9 cellular contexts compared by ENCODE assay signal in genomic region chr6:36914227-36914794, GRCh38. TPM values are rescaled to one million over a fixed set of nuclear protein-coding genes. Genes with fewer than 3 reads are reported as not detected.
DNase-seq lines count a peak whose midpoint lies in the region; ATAC-seq and TF ChIP-seq lines count a peak whose summit lies in the region.
"Had no signal": no experiment of that assay in that cellular context is flagged by ENCODE, and none has a peak within 500 bp of the region (broad histone marks: within the 10 kb centered on the region; RNA-seq: fewer than 3 reads in every experiment).

No MANE protein-coding gene starts in this region.

- H3K4me1 ChIP-seq in OCI-LY1 (ENCODE audit: insufficient read depth, low read length, severe bottlenecking) (no peaks in the 10 kb centered on the region), breast epithelium (peaks cover 3 to 6% of the 10 kb centered on the region in 2 donors), mucosa of descending colon (ENCODE audit: low read depth) (peaks cover 17% of the 10 kb centered on the region)

- no peaks in the 10 kb centered on the region for H3F3A ChIP-seq in OCI-LY1 (ENCODE audit: insufficient read depth, low read length)

- H3K27ac ChIP-seq in OCI-LY1 (ENCODE audit: low read depth, low read length, poor library complexity, severe bottlenecking) (no peak overlapping the region), breast epithelium (peak overlapping the region; percentile 1 to 69), coronary artery (no peak overlapping the region)
- H3K27ac ChIP-seq: heart left ventricle had no signal

- H3K9ac ChIP-seq in OCI-LY1 (ENCODE audit: low read length) = no peak overlapping the region

- H3K4me3 Mint-ChIP-seq in Calu3 (ENCODE audit: low read depth, unreplicated experiment) = peak overlapping the region; percentile 34

- H3K9me3 ChIP-seq in OCI-LY1 (ENCODE audit: low read length) (no peaks in the 10 kb centered on the region), breast epithelium (no peaks in the 10 kb centered on the region), mucosa of descending colon (no peaks in the 10 kb centered on the region)
- H3K9me3 ChIP-seq: heart left ventricle had no signal

- H2AFZ ChIP-seq in OCI-LY1 (ENCODE audit: low read length) = no peak overlapping the region

- H3K4me3 ChIP-seq in OCI-LY1 (ENCODE audit: low read depth, low read length, poor library complexity, severe bottlenecking) = no peak overlapping the region
- H3K4me3 ChIP-seq in breast epithelium = no peak overlapping the region
- H3K4me3 ChIP-seq in mucosa of descending colon = no peak overlapping the region
- H3K4me3 ChIP-seq in coronary artery = no peak overlapping the region
- H3K4me3 ChIP-seq: heart left ventricle had no signal

- H3K36me3 Mint-ChIP-seq in Calu3 (ENCODE audit: insufficient read depth, unreplicated experiment) = peaks cover 25% of the 10 kb centered on the region

- CTCF ChIA-PET in Calu3 (lab: Charles Lee) = interaction anchor here (0.6 to 2.7 kb wide), 27 partner anchors 9 to 1012 kb away, joined by 3 to 58 read pairs (median 4); partner anchors contain the start of genes C6orf89, MTCH1, PIM1 and PPIL1

- DNase-seq in Calu3 (peak; percentile 88), breast epithelium (ENCODE audit: low spot score in 2 of 2) (peak in 1 of 2 donors; percentile 86), mucosa of descending colon (peak; percentile 60 to 79 (median 68)), coronary artery (ENCODE audit: low spot score) (no peak), NCI-H526 treated with DMSO at 0.1 percent for 48 hours (lab: John Stamatoyannopoulos, UW) (no peak)
- no peak for DNase-seq in effector CD8-positive, alpha-beta T cell (lab: John Stamatoyannopoulos, UW)
- DNase-seq: heart left ventricle had no signal

- H3K36me3 ChIP-seq in OCI-LY1 (ENCODE audit: insufficient read depth, low read length) (peaks cover 79% of the 10 kb centered on the region; the same call in 1 of the 2 replicates), breast epithelium (no peaks in the 10 kb centered on the region), mucosa of descending colon (ENCODE audit: low read depth) (no peaks in the 10 kb centered on the region)

- no peak overlapping the region for H3K4me2 ChIP-seq in OCI-LY1 (ENCODE audit: low read length)

- H3K9me2 ChIP-seq in OCI-LY1 (ENCODE audit: low read depth, low read length) = no peaks in the 10 kb centered on the region

- H3K4me1 Mint-ChIP-seq in Calu3 (ENCODE audit: low read depth, unreplicated experiment) = peaks cover 58% of the 10 kb centered on the region

- H3K27me3 Mint-ChIP-seq in Calu3 (ENCODE audit: unreplicated experiment) = no peaks in the 10 kb centered on the region

- BruUV-seq in Calu3 (replicated peaks; lab: Mats Ljungman, UMichigan) = no TSS peak

- H3K27me3 ChIP-seq in OCI-LY1 (ENCODE audit: insufficient read depth, low read length) (no peaks in the 10 kb centered on the region), breast epithelium (no peaks in the 10 kb centered on the region)
- H3K27me3 ChIP-seq: heart left ventricle had no signal

- no peaks in the 10 kb centered on the region for H3K9me3 Mint-ChIP-seq in Calu3 (ENCODE audit: low read depth, unreplicated experiment)

- no peaks in the 10 kb centered on the region for H4K20me1 ChIP-seq in OCI-LY1 (ENCODE audit: insufficient read depth, low read length)

- H3K79me2 ChIP-seq in OCI-LY1 (ENCODE audit: insufficient read depth, low read length) = no peaks in the 10 kb centered on the region

- TF ChIP-seq POLR2A in breast epithelium (IDR thresholded peaks at IDR 0.05) = no peak

- intact Hi-C loops in Calu3 (cut with micrococcal nuclease; ENCODE audit: unreplicated experiment) (loop anchor here (1.0 to 10.0 kb wide), 4 partner anchors 29 to 260 kb away; partner anchors contain the start of genes C6orf89, MTCH1 and PIM1), breast epithelium (cut with DNase I; ENCODE audit: low total_unique reads) (no loop called here), mucosa of descending colon (cut with DNase I, micrococcal nuclease) (no loop called here)

- ATAC-seq in mucosa of descending colon = peak; percentile 98
- no peak for ATAC-seq in GM21737 (IDR thresholded peaks at IDR 0.05; ENCODE audit: unreplicated experiment)

- H3K27ac Mint-ChIP-seq in Calu3 (ENCODE audit: unreplicated experiment) = peak overlapping the region; percentile 68

- TF ChIP-seq CTCF in Calu3 (IDR thresholded peaks at IDR 0.05; ENCODE audit: unreplicated experiment) = peak; percentile 47
- TF ChIP-seq CTCF in OCI-LY1 (IDR thresholded peaks at IDR 0.05; ENCODE audit: low read length) = peak; percentile 8; the same call in 1 of the 2 replicates
- TF ChIP-seq CTCF in breast epithelium (IDR thresholded peaks at IDR 0.05) = peak; percentile 2 to 51 (median 19)
- TF ChIP-seq CTCF in mucosa of descending colon (IDR thresholded peaks at IDR 0.05) = no peak
- no peak for TF ChIP-seq CTCF in coronary artery (IDR thresholded peaks at IDR 0.05)

RNA-seq across cellular contexts. Expression of gene C6orf89, which starts 28.6 kb away (rescaled TPM):
- total RNA-seq in Calu3 (2022) (58.3 and 61.1 TPM in 2 replicates), breast epithelium (10 to 100 TPM; 32.8 to 58.7 (median 45.4) TPM), mucosa of descending colon (10 to 100 TPM; 53.9 to 66.6 (median 56.0) TPM)

RNA-seq across cellular contexts. Expression of gene PPIL1, which starts 39.7 kb away (rescaled TPM):
- 59.6 and 64.4 TPM in 2 replicates for total RNA-seq in Calu3 (2022)
- 10 to 100 TPM in 2 of 3 donors, 1 to 10 TPM in 1; 4.5 to 24.7 (median 19.7) TPM for total RNA-seq in breast epithelium
- 10 to 100 TPM in 2 of 3 donors, 1 to 10 TPM in 1; 7.2 to 14.2 (median 10.5) TPM for total RNA-seq in mucosa of descending colon

RNA-seq across cellular contexts. Expression of gene PI16, which starts 40.2 kb away (rescaled TPM):
- 0.17 and 0.32 TPM in 2 replicates for total RNA-seq in Calu3 (2022)
- 10 to 100 TPM in 1 of 3 donors, 1 to 10 TPM in 2; 2.8 to 14.9 (median 5.2) TPM for total RNA-seq in breast epithelium
- total RNA-seq in mucosa of descending colon = 1 to 10 TPM in 2 of 3 donors, under 1 TPM in 1; 0.46 to 6.1 (median 3.9) TPM

Comparison
In these comparisons a context has a peak if more than half of its experiments do, and no peak if none do; other contexts are left out.
1. DNase-seq: peak in Calu3 (single experiment) and mucosa of descending colon (3 of 3); none in effector CD8-positive, alpha-beta T cell (single experiment), coronary artery (single experiment) and NCI-H526 treated with DMSO at 0.1 percent for 48 hours (single experiment).
2. CTCF ChIP-seq: peak in Calu3 (single experiment), OCI-LY1 (single experiment) and breast epithelium (3 of 3); none in mucosa of descending colon (single experiment) and coronary artery (single experiment).
3. H3K27ac ChIP-seq: peak in breast epithelium (2 of 2); none in OCI-LY1 (single experiment) and coronary artery (0 of 2).